22 cellular contexts compared by ENCODE assay signal in the genomic region with DNA sequence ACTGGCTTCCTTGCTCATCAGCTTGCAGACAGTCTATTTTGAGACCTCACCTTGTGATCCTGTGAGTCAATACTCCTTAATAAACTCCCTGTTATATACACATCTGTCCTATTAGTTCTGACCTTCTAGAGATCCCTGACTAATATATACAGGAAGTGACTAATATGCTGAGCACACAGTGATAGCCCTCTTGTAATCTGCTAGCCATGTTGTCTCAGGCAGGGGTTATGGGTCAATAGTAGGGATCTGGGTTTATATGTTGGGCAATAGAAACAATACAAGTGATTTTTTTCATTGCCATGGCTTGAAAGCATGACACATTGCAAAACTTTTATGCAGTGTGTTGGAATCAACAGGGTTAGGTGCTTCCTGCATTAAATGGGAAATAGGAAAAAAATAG.
DNase-seq lines count a peak whose midpoint lies in the region; ATAC-seq, FAIRE-seq and TF ChIP-seq lines count a peak whose summit lies in the region.
"Had no signal": no experiment of that assay in that cellular context is flagged by ENCODE, and none has a peak within 500 bp of the region (broad histone marks: within the 10 kb centered on the region; RNA-seq: fewer than 3 reads in every experiment).

No MANE protein-coding gene starts in this region.

- H3K4me3 ChIP-seq in AG04450 (ENCODE audit: low read depth, low read length) (no peak overlapping the region), bronchial epithelial cell (ENCODE audit: low read depth, low read length) (no peak overlapping the region), prostate gland (no peak overlapping the region)
- H3K4me3 ChIP-seq: GM12878, mucosa of descending colon, right lobe of liver had no signal

- H3K36me3 ChIP-seq in bronchial epithelial cell (ENCODE audit: control insufficient read depth, insufficient read depth, low read length) (no peaks in the 10 kb centered on the region), prostate gland (no peaks in the 10 kb centered on the region)
- H3K36me3 ChIP-seq: brain microvascular endothelial cell, right lobe of liver had no signal

- H3K9me3 ChIP-seq in AG04450 (ENCODE audit: control insufficient read depth, insufficient read depth, low read length), result no peaks in the 10 kb centered on the region
- H3K9me3 ChIP-seq in prostate gland, result no peaks in the 10 kb centered on the region
- H3K9me3 ChIP-seq: right lobe of liver had no signal

- no peak for FAIRE-seq in bronchial epithelial cell (lab: Jason Lieb, UNC)
- FAIRE-seq: GM12878 had no signal

- H3K27me3 ChIP-seq in AG04450 (ENCODE audit: control insufficient read depth, insufficient read depth, low read length) (no peaks in the 10 kb centered on the region), bronchial epithelial cell (ENCODE audit: control insufficient read depth, insufficient read depth, low read length) (no peaks in the 10 kb centered on the region), prostate gland (replicated peaks; ENCODE audit: insufficient read depth) (no peaks in the 10 kb centered on the region)
- H3K27me3 ChIP-seq: brain microvascular endothelial cell, right lobe of liver had no signal

- TF ChIP-seq POLR2A in prostate gland (IDR thresholded peaks at IDR 0.05), result no peak

- ATAC-seq in GM18858 (IDR thresholded peaks at IDR 0.05; ENCODE audit: unreplicated experiment), result no peak
- ATAC-seq: activated T-cell treated with anti-CD3 and anti-CD28 coated beads, Interleukin-2, amount 50 U/mL, for 4 hours; GM12878; left lobe of liver; mucosa of descending colon; stimulated activated naive CD8-positive, alpha-beta T cell treated with anti-CD3 and anti-CD28 coated beads, Interleukin-15, amount 100 ng/mL, for 72 hours had no signal

- TF ChIP-seq CTCF in AG04450 (IDR thresholded peaks at IDR 0.05; ENCODE audit: low read depth, low read length) (no peak), bronchial epithelial cell (IDR thresholded peaks at IDR 0.05; ENCODE audit: insufficient read depth, low read length, severe bottlenecking) (no peak), prostate gland (IDR thresholded peaks at IDR 0.05) (no peak)

- H3K4me1 ChIP-seq in prostate gland (replicated peaks), result no peaks in the 10 kb centered on the region
- H3K4me1 ChIP-seq: right lobe of liver had no signal

- POLR2A ChIA-PET in AG04450 (lab: Yijun Ruan, JAX), result no interaction called here

- intact Hi-C loops in prostate gland (cut with DNase I), result no loop called here

- DNase-seq in AG04450 (ENCODE audit: low read depth, low spot score) (peak; percentile 47), HS-5 (ENCODE audit: low read depth) (peak; percentile 11), bronchial epithelial cell (ENCODE audit: low read depth) (peak; percentile 96), iris pigment epithelial cell (ENCODE audit: low read depth) (peak; percentile 49), NCI-H524 treated with DMSO at 0.1 percent for 48 hours (lab: John Stamatoyannopoulos, UW) (no peak), prostate gland (ENCODE audit: low spot score) (no peak), Kasumi-1 (lab: John Stamatoyannopoulos, UW) (no peak)
- DNase-seq: activated CD4-positive, alpha-beta memory T cell treated with anti-CD3 and anti-CD28 coated beads, Interleukin-2, amount 10 ng/mL, durations not matched to agents 7 days and 5 days; activated T-cell treated with anti-CD3 and anti-CD28 coated beads, Interleukin-2, amount 50 U/mL, for 4 hours; brain microvascular endothelial cell; CD8-positive, alpha-beta memory T cell; KBM-7; mucosa of descending colon; NCI-H1092; NCI-H2171 treated with DMSO at 0.1 percent for 48 hours; NCI-H82; right lobe of liver; stimulated activated naive CD8-positive, alpha-beta T cell treated with anti-CD3 and anti-CD28 coated beads, Interleukin-15, amount 100 ng/mL, for 72 hours; T-helper 1 cell had no signal

- H3K27ac ChIP-seq in AG04450 (ENCODE audit: low read depth, low read length) (peak overlapping the region; percentile 21), prostate gland (no peak overlapping the region)
- H3K27ac ChIP-seq: brain microvascular endothelial cell, right lobe of liver had no signal

- CTCF ChIA-PET in AG04450 (lab: Charles Lee), result no interaction called here

Comparison
In these comparisons a context has a peak if more than half of its experiments do, and no peak if none do; other contexts are left out.
1. DNase-seq: peak in AG04450 (single experiment), HS-5 (single experiment), bronchial epithelial cell (single experiment) and iris pigment epithelial cell (single experiment); none in NCI-H524 treated with DMSO at 0.1 percent for 48 hours (single experiment), prostate gland (single experiment) and Kasumi-1 (0 of 2).